ENCODE assay signal across 23 cellular contexts in genomic region chr5:17077447-17078233, GRCh38.
DNase-seq lines count a peak whose midpoint lies in the region; ATAC-seq and TF ChIP-seq lines count a peak whose summit lies in the region.
"Had no signal": no experiment of that assay in that cellular context is flagged by ENCODE, and none has a peak within 500 bp of the region (broad histone marks: within the 10 kb centered on the region; RNA-seq: fewer than 3 reads in every experiment).

No MANE protein-coding gene starts in this region.

- H3K36me3 Mint-ChIP-seq in activated naive CD8-positive, alpha-beta T cell treated with anti-CD3 and anti-CD28 coated beads, Interleukin-2, amount 50 U/mL, for 24 hours (ENCODE audit: low read depth), result no peaks in the 10 kb centered on the region
- H3K36me3 Mint-ChIP-seq: natural killer cell; stimulated activated effector memory CD8-positive, alpha-beta T cell treated with anti-CD3 and anti-CD28 coated beads, Interleukin-12 subunit alpha, Interleukin-12 subunit beta, amount 100 ng/mL, for 72 hours had no signal

- H3K9me2 ChIP-seq in hepatocyte (replicated peaks; ENCODE audit: insufficient read depth), result no peaks in the 10 kb centered on the region

- H3K9me3 Mint-ChIP-seq in activated naive CD8-positive, alpha-beta T cell treated with anti-CD3 and anti-CD28 coated beads, Interleukin-2, amount 50 U/mL, for 24 hours, result peaks cover 9% of the 10 kb centered on the region

- no peaks in the 10 kb centered on the region for H3K79me2 ChIP-seq in hepatocyte

- H3K4me3 ChIP-seq in hepatocyte (no peak overlapping the region), prostate gland (no peak overlapping the region)
- H3K4me3 ChIP-seq: ovary, right lobe of liver, vagina had no signal

- ATAC-seq in activated naive CD8-positive, alpha-beta T cell treated with anti-CD3 and anti-CD28 coated beads, Interleukin-2, amount 50 U/mL, for 24 hours, result no peak
- ATAC-seq: activated T-cell treated with anti-CD3 and anti-CD28 coated beads, Interleukin-2, amount 50 U/mL, for 72 hours; natural killer cell; stimulated activated effector memory CD8-positive, alpha-beta T cell treated with anti-CD3 and anti-CD28 coated beads, Interleukin-12 subunit alpha, Interleukin-12 subunit beta, amount 100 ng/mL, for 72 hours; T-helper 17 cell had no signal

- no peak for TF ChIP-seq POLR2A in prostate gland (IDR thresholded peaks at IDR 0.05)

- H3K36me3 ChIP-seq in hepatocyte (replicated peaks; ENCODE audit: insufficient read depth, low read depth) (no peaks in the 10 kb centered on the region), prostate gland (no peaks in the 10 kb centered on the region)
- H3K36me3 ChIP-seq: ovary, right lobe of liver, vagina had no signal

- peak; percentile 11 for DNase-seq in GM03348 (ENCODE audit: low spot score)
- DNase-seq in RPMI7951 (ENCODE audit: low read depth), result peak; percentile 36
- DNase-seq in hepatocyte (ENCODE audit: low spot score), result no peak
- DNase-seq in prostate gland (ENCODE audit: low spot score), result peak; percentile 23
- no peak for DNase-seq in activated naive CD8-positive, alpha-beta T cell treated with anti-CD3 and anti-CD28 coated beads, Interleukin-2, amount 50 U/mL, for 24 hours
- DNase-seq in AML-193 (lab: John Stamatoyannopoulos, UW), result no peak
- DNase-seq in LoVo (ENCODE audit: low spot score), result no peak
- DNase-seq in OCI-M2 (lab: John Stamatoyannopoulos, UW; ENCODE audit: unreplicated experiment), result no peak
- DNase-seq: activated CD4-positive, alpha-beta T cell treated with anti-CD3 and anti-CD28 coated beads, Interleukin-2, amount 50 U/mL, for 1 hour; activated naive CD4-positive, alpha-beta T cell; activated T-cell treated with anti-CD3 and anti-CD28 coated beads, Interleukin-2, amount 50 U/mL, for 72 hours; GOT3; natural killer cell; NCI-H1417 treated with DMSO at 0.1 percent for 48 hours; NCI-H446; NCI-H774; right lobe of liver; stimulated activated CD4-positive, alpha-beta T cell treated with anti-CD3 and anti-CD28 coated beads, Interleukin-4, amount 100 ng/mL, for 24 hours; T-helper 17 cell had no signal

- 50% methylated on average over 11 of the region's 11 CpGs for WGBS in hepatocyte (ENCODE audit: low lambda C conversion rate, missing lambda C conversion rate)
- 44% methylated on average over 11 of the region's 11 CpGs for WGBS in prostate gland

- H3K4me3 Mint-ChIP-seq in activated naive CD8-positive, alpha-beta T cell treated with anti-CD3 and anti-CD28 coated beads, Interleukin-2, amount 50 U/mL, for 24 hours, result no peak overlapping the region
- H3K4me3 Mint-ChIP-seq: activated T-cell treated with anti-CD3 and anti-CD28 coated beads, Interleukin-2, amount 50 U/mL, for 72 hours; natural killer cell; stimulated activated effector memory CD8-positive, alpha-beta T cell treated with anti-CD3 and anti-CD28 coated beads, Interleukin-12 subunit alpha, Interleukin-12 subunit beta, amount 100 ng/mL, for 72 hours; T-helper 17 cell had no signal

- no peak overlapping the region for H2AFZ ChIP-seq in hepatocyte

- H3K27me3 ChIP-seq in hepatocyte (no peaks in the 10 kb centered on the region), prostate gland (replicated peaks; ENCODE audit: insufficient read depth) (no peaks in the 10 kb centered on the region)
- H3K27me3 ChIP-seq: ovary, right lobe of liver, vagina had no signal

- peaks cover 3% of the 10 kb centered on the region for H3K27me3 Mint-ChIP-seq in activated naive CD8-positive, alpha-beta T cell treated with anti-CD3 and anti-CD28 coated beads, Interleukin-2, amount 50 U/mL, for 24 hours
- H3K27me3 Mint-ChIP-seq: T-helper 17 cell had no signal

- H3K27ac Mint-ChIP-seq in activated naive CD8-positive, alpha-beta T cell treated with anti-CD3 and anti-CD28 coated beads, Interleukin-2, amount 50 U/mL, for 24 hours, result no peak overlapping the region
- H3K27ac Mint-ChIP-seq: activated T-cell treated with anti-CD3 and anti-CD28 coated beads, Interleukin-2, amount 50 U/mL, for 72 hours; natural killer cell; stimulated activated effector memory CD8-positive, alpha-beta T cell treated with anti-CD3 and anti-CD28 coated beads, Interleukin-12 subunit alpha, Interleukin-12 subunit beta, amount 100 ng/mL, for 72 hours; T-helper 17 cell had no signal

- peak overlapping the region; percentile 5 for H3K4me2 ChIP-seq in hepatocyte
- H3K4me2 ChIP-seq: KMS-11 had no signal

- peaks cover 10% of the 10 kb centered on the region for H3K4me1 ChIP-seq in hepatocyte (ENCODE audit: insufficient read depth)
- no peaks in the 10 kb centered on the region for H3K4me1 ChIP-seq in prostate gland (replicated peaks)
- H3K4me1 ChIP-seq: right lobe of liver had no signal

- TF ChIP-seq CTCF in hepatocyte (IDR thresholded peaks at IDR 0.05; ENCODE audit: poor library complexity) (no peak), prostate gland (IDR thresholded peaks at IDR 0.05) (no peak)

- intact Hi-C loops in prostate gland (cut with DNase I), result no loop called here

- H3K27ac ChIP-seq in hepatocyte (no peak overlapping the region), prostate gland (peak overlapping the region; percentile 2 to 59)
- H3K27ac ChIP-seq: KMS-11, vagina had no signal

- H3K4me1 Mint-ChIP-seq in activated naive CD8-positive, alpha-beta T cell treated with anti-CD3 and anti-CD28 coated beads, Interleukin-2, amount 50 U/mL, for 24 hours, result no peaks in the 10 kb centered on the region
- H3K4me1 Mint-ChIP-seq: natural killer cell; stimulated activated effector memory CD8-positive, alpha-beta T cell treated with anti-CD3 and anti-CD28 coated beads, Interleukin-12 subunit alpha, Interleukin-12 subunit beta, amount 100 ng/mL, for 72 hours; T-helper 17 cell had no signal

- no peaks in the 10 kb centered on the region for H4K20me1 ChIP-seq in hepatocyte (ENCODE audit: insufficient read depth, poor library complexity, severe bottlenecking)

- H3K9me3 ChIP-seq in hepatocyte (ENCODE audit: low read depth), result no peaks in the 10 kb centered on the region
- H3K9me3 ChIP-seq in prostate gland, result no peaks in the 10 kb centered on the region
- H3K9me3 ChIP-seq: ovary, right lobe of liver, vagina had no signal

Comparison
In these comparisons a context has a peak if more than half of its experiments do, and no peak if none do; other contexts are left out.
1. DNase-seq: peak in GM03348 (single experiment), RPMI7951 (single experiment) and prostate gland (single experiment); none in hepatocyte (single experiment), activated naive CD8-positive, alpha-beta T cell treated with anti-CD3 and anti-CD28 coated beads, Interleukin-2, amount 50 U/mL, for 24 hours (single experiment), AML-193 (0 of 2), LoVo (single experiment) and OCI-M2 (single experiment).